8 cellular contexts compared by ENCODE assay signal in genomic region chr9:26856413-26857032, GRCh38.
DNase-seq lines count a peak whose midpoint lies in the region; ATAC-seq, FAIRE-seq and TF ChIP-seq lines count a peak whose summit lies in the region.

No MANE protein-coding gene starts in this region.

- 0 out of 2 replicates have a peak, but pooled peaks have one; percentile 17 for TF ChIP-seq CTCF in WI38 (IDR thresholded peaks at IDR 0.05; ENCODE audit: low read depth, low read length)

- DNase-seq in CMK (ENCODE audit: low read depth) (peak; percentile 90), NCI-H2029 treated with DMSO at 0.1 percent for 48 hours (lab: John Stamatoyannopoulos, UW) (peak; percentile 60)
- DNase-seq in effector CD4-positive, alpha-beta T cell, result no peak
- no peak for DNase-seq in activated effector memory CD4-positive, alpha-beta T cell treated with Interleukin-2 at 50 U/mL for 16 hours

- H3K4me3 ChIP-seq in WI38 (ENCODE audit: low read depth, low read length), result no peak overlapping the region

- FAIRE-seq in islet of Langerhans (lab: Jason Lieb, UNC), result peak; percentile 60

- peak; percentile 84 for ATAC-seq in GM18511 (IDR thresholded peaks at IDR 0.05; ENCODE audit: unreplicated experiment)
- ATAC-seq in HG03039 (IDR thresholded peaks at IDR 0.05; ENCODE audit: unreplicated experiment), result peak; percentile 68

Comparison
In these comparisons a context has a peak if more than half of its experiments do, and no peak if none do; other contexts are left out.
1. DNase-seq: peak in CMK (single experiment) and NCI-H2029 treated with DMSO at 0.1 percent for 48 hours (single experiment); none in effector CD4-positive, alpha-beta T cell (single experiment) and activated effector memory CD4-positive, alpha-beta T cell treated with Interleukin-2 at 50 U/mL for 16 hours (single experiment).